ENCODE assay signal across 2 cellular contexts in the genomic region with DNA sequence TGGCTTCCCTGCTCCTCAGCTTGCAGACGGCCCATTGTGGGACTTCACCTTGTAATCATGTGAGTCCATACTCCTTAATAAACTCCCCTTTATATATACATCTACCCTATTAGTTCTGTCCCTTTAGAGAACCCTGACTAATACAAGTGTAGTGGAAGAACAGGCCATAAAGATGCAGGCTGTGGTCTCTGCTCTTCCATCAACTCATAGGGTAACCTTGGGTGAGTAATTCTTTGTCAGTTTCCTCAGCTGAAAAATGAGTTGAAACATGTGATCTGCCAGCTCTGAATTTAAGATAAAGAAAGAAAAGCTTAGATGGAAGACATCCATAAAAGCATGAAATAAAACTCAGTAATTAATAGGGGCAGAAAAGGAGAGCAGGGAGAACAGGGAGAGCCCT.
TF ChIP-seq lines count a peak whose summit lies in the region.

No MANE protein-coding gene starts in this region.

TF ChIP-seq in SK-N-SH, 30 proteins besides CTCF, POLR2A, EP300 and RAD21 (continued from another document):
- TF ChIP-seq FOSL2 (IDR thresholded peaks at IDR 0.05; ENCODE audit: borderline replicate concordance, low read depth) (0 out of 2 replicates have a peak, but pooled peaks have one; percentile 8), MEF2A (IDR thresholded peaks at IDR 0.05; ENCODE audit: borderline replicate concordance, low read depth) (no peak), NFIC (IDR thresholded peaks at IDR 0.05; ENCODE audit: borderline replicate concordance) (no peak), MXI1 (IDR thresholded peaks at IDR 0.05; ENCODE audit: low read depth, low read length) (no peak)
- TF ChIP-seq, protein P1, sequence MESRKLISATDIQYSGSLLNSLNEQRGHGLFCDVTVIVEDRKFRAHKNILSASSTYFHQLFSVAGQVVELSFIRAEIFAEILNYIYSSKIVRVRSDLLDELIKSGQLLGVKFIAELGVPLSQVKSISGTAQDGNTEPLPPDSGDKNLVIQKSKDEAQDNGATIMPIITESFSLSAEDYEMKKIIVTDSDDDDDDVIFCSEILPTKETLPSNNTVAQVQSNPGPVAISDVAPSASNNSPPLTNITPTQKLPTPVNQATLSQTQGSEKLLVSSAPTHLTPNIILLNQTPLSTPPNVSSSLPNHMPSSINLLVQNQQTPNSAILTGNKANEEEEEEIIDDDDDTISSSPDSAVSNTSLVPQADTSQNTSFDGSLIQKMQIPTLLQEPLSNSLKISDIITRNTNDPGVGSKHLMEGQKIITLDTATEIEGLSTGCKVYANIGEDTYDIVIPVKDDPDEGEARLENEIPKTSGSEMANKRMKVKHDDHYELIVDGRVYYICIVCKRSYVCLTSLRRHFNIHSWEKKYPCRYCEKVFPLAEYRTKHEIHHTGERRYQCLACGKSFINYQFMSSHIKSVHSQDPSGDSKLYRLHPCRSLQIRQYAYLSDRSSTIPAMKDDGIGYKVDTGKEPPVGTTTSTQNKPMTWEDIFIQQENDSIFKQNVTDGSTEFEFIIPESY (IDR thresholded peaks at IDR 0.05; ENCODE audit: borderline replicate concordance, low read depth) = no peak

TF ChIP-seq in SK-N-SH treated with all-trans-retinoic acid at 6 μM for 48 hours, 23 proteins besides CTCF, POLR2A, EP300 and RAD21 (continued from another document):
- TF ChIP-seq, protein P2, sequence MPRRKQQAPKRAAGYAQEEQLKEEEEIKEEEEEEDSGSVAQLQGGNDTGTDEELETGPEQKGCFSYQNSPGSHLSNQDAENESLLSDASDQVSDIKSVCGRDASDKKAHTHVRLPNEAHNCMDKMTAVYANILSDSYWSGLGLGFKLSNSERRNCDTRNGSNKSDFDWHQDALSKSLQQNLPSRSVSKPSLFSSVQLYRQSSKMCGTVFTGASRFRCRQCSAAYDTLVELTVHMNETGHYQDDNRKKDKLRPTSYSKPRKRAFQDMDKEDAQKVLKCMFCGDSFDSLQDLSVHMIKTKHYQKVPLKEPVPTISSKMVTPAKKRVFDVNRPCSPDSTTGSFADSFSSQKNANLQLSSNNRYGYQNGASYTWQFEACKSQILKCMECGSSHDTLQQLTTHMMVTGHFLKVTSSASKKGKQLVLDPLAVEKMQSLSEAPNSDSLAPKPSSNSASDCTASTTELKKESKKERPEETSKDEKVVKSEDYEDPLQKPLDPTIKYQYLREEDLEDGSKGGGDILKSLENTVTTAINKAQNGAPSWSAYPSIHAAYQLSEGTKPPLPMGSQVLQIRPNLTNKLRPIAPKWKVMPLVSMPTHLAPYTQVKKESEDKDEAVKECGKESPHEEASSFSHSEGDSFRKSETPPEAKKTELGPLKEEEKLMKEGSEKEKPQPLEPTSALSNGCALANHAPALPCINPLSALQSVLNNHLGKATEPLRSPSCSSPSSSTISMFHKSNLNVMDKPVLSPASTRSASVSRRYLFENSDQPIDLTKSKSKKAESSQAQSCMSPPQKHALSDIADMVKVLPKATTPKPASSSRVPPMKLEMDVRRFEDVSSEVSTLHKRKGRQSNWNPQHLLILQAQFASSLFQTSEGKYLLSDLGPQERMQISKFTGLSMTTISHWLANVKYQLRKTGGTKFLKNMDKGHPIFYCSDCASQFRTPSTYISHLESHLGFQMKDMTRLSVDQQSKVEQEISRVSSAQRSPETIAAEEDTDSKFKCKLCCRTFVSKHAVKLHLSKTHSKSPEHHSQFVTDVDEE (CRISPR knock-in tag; IDR thresholded peaks at IDR 0.05) = no peak
- no peak for TF ChIP-seq ZFP30 (CRISPR knock-in tag; IDR thresholded peaks at IDR 0.05)
- TF ChIP-seq ZFP3 (CRISPR knock-in tag; IDR thresholded peaks at IDR 0.05) = no peak
- TF ChIP-seq CSDC2 (CRISPR knock-in tag; IDR thresholded peaks at IDR 0.05) = no peak
- no peak for TF ChIP-seq BACH2 (CRISPR knock-in tag; IDR thresholded peaks at IDR 0.05; ENCODE audit: borderline replicate concordance)
- TF ChIP-seq, protein P3, sequence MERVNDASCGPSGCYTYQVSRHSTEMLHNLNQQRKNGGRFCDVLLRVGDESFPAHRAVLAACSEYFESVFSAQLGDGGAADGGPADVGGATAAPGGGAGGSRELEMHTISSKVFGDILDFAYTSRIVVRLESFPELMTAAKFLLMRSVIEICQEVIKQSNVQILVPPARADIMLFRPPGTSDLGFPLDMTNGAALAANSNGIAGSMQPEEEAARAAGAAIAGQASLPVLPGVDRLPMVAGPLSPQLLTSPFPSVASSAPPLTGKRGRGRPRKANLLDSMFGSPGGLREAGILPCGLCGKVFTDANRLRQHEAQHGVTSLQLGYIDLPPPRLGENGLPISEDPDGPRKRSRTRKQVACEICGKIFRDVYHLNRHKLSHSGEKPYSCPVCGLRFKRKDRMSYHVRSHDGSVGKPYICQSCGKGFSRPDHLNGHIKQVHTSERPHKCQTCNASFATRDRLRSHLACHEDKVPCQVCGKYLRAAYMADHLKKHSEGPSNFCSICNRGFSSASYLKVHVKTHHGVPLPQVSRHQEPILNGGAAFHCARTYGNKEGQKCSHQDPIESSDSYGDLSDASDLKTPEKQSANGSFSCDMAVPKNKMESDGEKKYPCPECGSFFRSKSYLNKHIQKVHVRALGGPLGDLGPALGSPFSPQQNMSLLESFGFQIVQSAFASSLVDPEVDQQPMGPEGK (CRISPR knock-in tag; IDR thresholded peaks at IDR 0.05; ENCODE audit: borderline replicate concordance) = no peak
- TF ChIP-seq ZNF8 (CRISPR knock-in tag; IDR thresholded peaks at IDR 0.05) = no peak
- TF ChIP-seq TCF4 (CRISPR knock-in tag; IDR thresholded peaks at IDR 0.05; ENCODE audit: borderline replicate concordance) = no peak
- TF ChIP-seq ZNF565 (CRISPR knock-in tag; conservative IDR thresholded peaks at IDR 0.05; ENCODE audit: low read depth) = no peak
- TF ChIP-seq GLIS3 (CRISPR knock-in tag; IDR thresholded peaks at IDR 0.05) = no peak
- no peak for TF ChIP-seq OSR1 (CRISPR knock-in tag; IDR thresholded peaks at IDR 0.05)
- TF ChIP-seq, protein P4, sequence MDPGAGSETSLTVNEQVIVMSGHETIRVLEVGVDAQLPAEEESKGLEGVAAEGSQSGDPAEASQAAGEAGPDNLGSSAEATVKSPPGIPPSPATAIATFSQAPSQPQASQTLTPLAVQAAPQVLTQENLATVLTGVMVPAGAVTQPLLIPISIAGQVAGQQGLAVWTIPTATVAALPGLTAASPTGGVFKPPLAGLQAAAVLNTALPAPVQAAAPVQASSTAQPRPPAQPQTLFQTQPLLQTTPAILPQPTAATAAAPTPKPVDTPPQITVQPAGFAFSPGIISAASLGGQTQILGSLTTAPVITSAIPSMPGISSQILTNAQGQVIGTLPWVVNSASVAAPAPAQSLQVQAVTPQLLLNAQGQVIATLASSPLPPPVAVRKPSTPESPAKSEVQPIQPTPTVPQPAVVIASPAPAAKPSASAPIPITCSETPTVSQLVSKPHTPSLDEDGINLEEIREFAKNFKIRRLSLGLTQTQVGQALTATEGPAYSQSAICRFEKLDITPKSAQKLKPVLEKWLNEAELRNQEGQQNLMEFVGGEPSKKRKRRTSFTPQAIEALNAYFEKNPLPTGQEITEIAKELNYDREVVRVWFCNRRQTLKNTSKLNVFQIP (CRISPR knock-in tag; IDR thresholded peaks at IDR 0.05; ENCODE audit: borderline replicate concordance, low read depth) = no peak
- TF ChIP-seq ZNF70 (CRISPR knock-in tag; IDR thresholded peaks at IDR 0.05) = no peak
- no peak for TF ChIP-seq ZC3H10 (CRISPR knock-in tag; IDR thresholded peaks at IDR 0.05)
- no peak for TF ChIP-seq ARNTL (CRISPR knock-in tag; IDR thresholded peaks at IDR 0.05; ENCODE audit: borderline replicate concordance, low read depth)
